In the genomic region with DNA sequence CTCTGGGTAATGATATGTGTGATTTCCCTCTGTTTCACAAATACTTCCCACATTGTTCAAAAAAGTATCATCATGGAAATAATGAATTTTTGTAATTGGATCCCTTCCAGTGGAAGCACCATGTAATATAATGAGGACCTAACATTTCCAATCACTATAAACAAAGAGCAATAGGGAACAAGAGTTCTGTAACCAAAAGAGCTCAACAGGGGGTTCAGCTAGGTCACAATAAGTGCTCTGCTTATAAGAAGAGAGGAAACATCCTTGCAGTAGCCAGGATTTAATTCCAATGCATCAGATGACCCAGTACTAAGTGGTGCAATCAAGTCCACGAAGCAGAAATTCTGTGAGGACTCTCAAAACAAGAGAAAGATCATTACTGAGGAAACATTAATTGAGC, we compare ENCODE assay signal across 18 cellular contexts. TPM values are rescaled to one million over a fixed set of nuclear protein-coding genes. Genes with fewer than 3 reads are reported as not detected.
DNase-seq lines count a peak whose midpoint lies in the region; ATAC-seq and TF ChIP-seq lines count a peak whose summit lies in the region.
"Had no signal": no experiment of that assay in that cellular context is flagged by ENCODE, and none has a peak within 500 bp of the region (broad histone marks: within the 10 kb centered on the region; RNA-seq: fewer than 3 reads in every experiment).

No MANE protein-coding gene starts in this region.

- no peak for TF ChIP-seq POLR2A in adrenal gland (IDR thresholded peaks at IDR 0.05)

- H3K27me3 ChIP-seq in adrenal gland: no peaks in the 10 kb centered on the region
- H3K27me3 ChIP-seq: esophagus muscularis mucosa, pancreas, sigmoid colon had no signal

- H3K36me3 Mint-ChIP-seq in activated naive CD4-positive, alpha-beta T cell treated with anti-CD3 and anti-CD28 coated beads, Interleukin-2, amount 50 U/mL, for 24 hours: peaks cover 9% of the 10 kb centered on the region
- peaks cover 70% of the 10 kb centered on the region for H3K36me3 Mint-ChIP-seq in activated naive CD4-positive, alpha-beta T cell treated with anti-CD3 and anti-CD28 coated beads, Interleukin-2, amount 10 ng/mL, durations not matched to agents 7 days and 5 days
- H3K36me3 Mint-ChIP-seq in T-cell: peaks cover 45% of the 10 kb centered on the region
- H3K36me3 Mint-ChIP-seq in endothelial cell (ENCODE audit: low read depth, unreplicated experiment): peaks cover 24% of the 10 kb centered on the region

- H3K27me3 Mint-ChIP-seq in activated naive CD4-positive, alpha-beta T cell treated with anti-CD3 and anti-CD28 coated beads, Interleukin-2, amount 50 U/mL, for 24 hours: no peaks in the 10 kb centered on the region
- no peaks in the 10 kb centered on the region for H3K27me3 Mint-ChIP-seq in activated naive CD4-positive, alpha-beta T cell treated with anti-CD3 and anti-CD28 coated beads, Interleukin-2, amount 10 ng/mL, durations not matched to agents 7 days and 5 days
- H3K27me3 Mint-ChIP-seq in T-cell (no peaks in the 10 kb centered on the region), endothelial cell (ENCODE audit: unreplicated experiment) (peaks cover 5% of the 10 kb centered on the region)
- H3K27me3 Mint-ChIP-seq: IgD-negative memory B cell had no signal

- DNase-seq in activated naive CD4-positive, alpha-beta T cell treated with anti-CD3 and anti-CD28 coated beads, Interleukin-2, amount 10 ng/mL, durations not matched to agents 7 days and 5 days: no peak
- no peak for DNase-seq in T-cell
- no peak for DNase-seq in endothelial cell (ENCODE audit: low spot score)
- DNase-seq in substantia nigra (lab: John Stamatoyannopoulos, UW): no peak
- no peak for DNase-seq in adrenal gland
- DNase-seq: activated naive CD4-positive, alpha-beta T cell treated with anti-CD3 and anti-CD28 coated beads, Interleukin-2, amount 50 U/mL, for 16 hours; DMS153; left ventricle myocardium superior; NCI-H2029 treated with DMSO at 0.1 percent for 48 hours; NCI-H524; pancreas; sigmoid colon; WERI-Rb-1 had no signal

- H3K4me3 ChIP-seq in adrenal gland: no peak overlapping the region
- H3K4me3 ChIP-seq: esophagus muscularis mucosa, pancreas, sigmoid colon had no signal

- no peaks in the 10 kb centered on the region for H3K9me3 Mint-ChIP-seq in activated naive CD4-positive, alpha-beta T cell treated with anti-CD3 and anti-CD28 coated beads, Interleukin-2, amount 50 U/mL, for 24 hours
- peaks cover 4% of the 10 kb centered on the region for H3K9me3 Mint-ChIP-seq in activated naive CD4-positive, alpha-beta T cell treated with anti-CD3 and anti-CD28 coated beads, Interleukin-2, amount 10 ng/mL, durations not matched to agents 7 days and 5 days
- peaks cover 0 to 2% (median 2%) of the 10 kb centered on the region in 3 donors for H3K9me3 Mint-ChIP-seq in T-cell
- H3K9me3 Mint-ChIP-seq in endothelial cell (ENCODE audit: unreplicated experiment): no peaks in the 10 kb centered on the region
- H3K9me3 Mint-ChIP-seq: IgD-negative memory B cell had no signal

- ATAC-seq in T-cell (replicated peaks in 1 of 4): no peak
- no peak for ATAC-seq in GM21447 (IDR thresholded peaks at IDR 0.05; ENCODE audit: unreplicated experiment)
- ATAC-seq in GM21825 (IDR thresholded peaks at IDR 0.05; ENCODE audit: unreplicated experiment): no peak
- ATAC-seq: left ventricle myocardium superior, pancreas had no signal

- no peaks in the 10 kb centered on the region for H3K36me3 ChIP-seq in adrenal gland (replicated peaks in 1 of 2)
- H3K36me3 ChIP-seq: esophagus muscularis mucosa, pancreas, sigmoid colon, WERI-Rb-1 had no signal

- H3K27ac ChIP-seq in substantia nigra (ENCODE audit: low read depth, low read length, poor library complexity, severe bottlenecking) (no peak overlapping the region), adrenal gland (peak overlapping the region in 1 of 5 donors; percentile 2)
- H3K27ac ChIP-seq: esophagus muscularis mucosa, pancreas, WERI-Rb-1 had no signal

- TF ChIP-seq CTCF in endothelial cell (IDR thresholded peaks at IDR 0.05; ENCODE audit: unreplicated experiment) (no peak), adrenal gland (IDR thresholded peaks at IDR 0.05) (no peak)

- H3K9me3 ChIP-seq in adrenal gland (replicated peaks in 1 of 3): no peaks in the 10 kb centered on the region
- H3K9me3 ChIP-seq: esophagus muscularis mucosa, pancreas, sigmoid colon had no signal

- CTCF ChIA-PET in activated naive CD4-positive, alpha-beta T cell treated with anti-CD3 and anti-CD28 coated beads, Interleukin-2, amount 10 ng/mL, durations not matched to agents 7 days and 5 days (lab: Charles Lee): no interaction called here
- CTCF ChIA-PET in T-cell (lab: Charles Lee): interaction anchor here (0.6 to 1.4 kb wide), 4 partner anchors 8 to 58 kb away, joined by 3 read pairs; no protein-coding TSS in a partner anchor

- H3K27ac Mint-ChIP-seq in activated naive CD4-positive, alpha-beta T cell treated with anti-CD3 and anti-CD28 coated beads, Interleukin-2, amount 50 U/mL, for 24 hours: peak overlapping the region; percentile 88
- no peak overlapping the region for H3K27ac Mint-ChIP-seq in activated naive CD4-positive, alpha-beta T cell treated with anti-CD3 and anti-CD28 coated beads, Interleukin-2, amount 10 ng/mL, durations not matched to agents 7 days and 5 days
- H3K27ac Mint-ChIP-seq in T-cell (peak overlapping the region; percentile 56 to 76), endothelial cell (ENCODE audit: unreplicated experiment) (peak overlapping the region; percentile 67)

- POLR2A ChIA-PET in T-cell (lab: Charles Lee): interaction anchor here (0.5 to 1.1 kb wide), 4 partner anchors 12 to 1227 kb away, joined by 3 to 4 read pairs (median 3); no protein-coding TSS in a partner anchor

- peaks cover 93% of the 10 kb centered on the region for H3K4me1 Mint-ChIP-seq in activated naive CD4-positive, alpha-beta T cell treated with anti-CD3 and anti-CD28 coated beads, Interleukin-2, amount 50 U/mL, for 24 hours
- H3K4me1 Mint-ChIP-seq in activated naive CD4-positive, alpha-beta T cell treated with anti-CD3 and anti-CD28 coated beads, Interleukin-2, amount 10 ng/mL, durations not matched to agents 7 days and 5 days: peaks cover 85% of the 10 kb centered on the region
- peaks cover 86 to 92% (median 90%) of the 10 kb centered on the region in 3 donors for H3K4me1 Mint-ChIP-seq in T-cell
- H3K4me1 Mint-ChIP-seq in endothelial cell (ENCODE audit: unreplicated experiment): peaks cover 65% of the 10 kb centered on the region

- intact Hi-C loops in adrenal gland (cut with DNase I): loop anchor here (10.0 kb wide), 2 partner anchors 75 to 115 kb away; no protein-coding TSS in a partner anchor

- H3K4me1 ChIP-seq in adrenal gland (replicated peaks in 1 of 2): peaks cover 33 to 98% of the 10 kb centered on the region in 2 donors

- peak overlapping the region; percentile 59 for H3K4me3 Mint-ChIP-seq in activated naive CD4-positive, alpha-beta T cell treated with anti-CD3 and anti-CD28 coated beads, Interleukin-2, amount 50 U/mL, for 24 hours
- no peak overlapping the region for H3K4me3 Mint-ChIP-seq in activated naive CD4-positive, alpha-beta T cell treated with anti-CD3 and anti-CD28 coated beads, Interleukin-2, amount 10 ng/mL, durations not matched to agents 7 days and 5 days
- H3K4me3 Mint-ChIP-seq in T-cell: peak overlapping the region in 2 of 3 donors; percentile 2 to 63
- no peak overlapping the region for H3K4me3 Mint-ChIP-seq in endothelial cell (ENCODE audit: unreplicated experiment)

- 67 to 85% (median 77%) methylated on average over 1 of the region's 1 CpG for WGBS in adrenal gland, 4 donors

RNA-seq across cellular contexts. Expression of a gene that starts 6.0 kb away (rescaled TPM):
- total RNA-seq in T-cell (100 to 1,000 TPM; 109 to 170 (median 112) TPM), endothelial cell (ENCODE audit: unreplicated experiment) (122 TPM), adrenal gland (100 to 1,000 TPM in 4 of 8 donors, 10 to 100 TPM in 4; 68.2 to 258 (median 106) TPM)
- 10 to 100 TPM; 14.4 to 22.7 (median 16.3) TPM for polyA plus RNA-seq in adrenal gland

Comparison
In these comparisons a context has a peak if more than half of its experiments do, and no peak if none do; other contexts are left out.
1. H3K4me3 Mint-ChIP-seq: peak in activated naive CD4-positive, alpha-beta T cell treated with anti-CD3 and anti-CD28 coated beads, Interleukin-2, amount 50 U/mL, for 24 hours (single experiment) and T-cell (2 of 3); none in activated naive CD4-positive, alpha-beta T cell treated with anti-CD3 and anti-CD28 coated beads, Interleukin-2, amount 10 ng/mL, durations not matched to agents 7 days and 5 days (single experiment) and endothelial cell (single experiment).